In genomic region chr10:58023341-58024073, GRCh38 we compare ENCODE assay signal across 12 cellular contexts.
DNase-seq lines count a peak whose midpoint lies in the region; ATAC-seq, FAIRE-seq and TF ChIP-seq lines count a peak whose summit lies in the region.
"Had no signal": no experiment of that assay in that cellular context is flagged by ENCODE, and none has a peak within 500 bp of the region (broad histone marks: within the 10 kb centered on the region; RNA-seq: fewer than 3 reads in every experiment).

No MANE protein-coding gene starts in this region.

- H3K27me3 ChIP-seq in ACC112 (ENCODE audit: insufficient read depth, low read length) (no peaks in the 10 kb centered on the region), SJSA1 (replicated peaks) (no peaks in the 10 kb centered on the region)
- H3K27me3 ChIP-seq: neural progenitor cell had no signal

- no peak overlapping the region for H2AFZ ChIP-seq in ACC112 (ENCODE audit: low read length, unreplicated experiment)
- H2AFZ ChIP-seq: neural progenitor cell had no signal

- peak overlapping the region; percentile 5; the same call in 1 of the 2 replicates for H3K4me3 ChIP-seq in ACC112 (ENCODE audit: low read depth, low read length)
- no peak overlapping the region for H3K4me3 ChIP-seq in SJSA1
- H3K4me3 ChIP-seq: neural progenitor cell had no signal

- H3K79me2 ChIP-seq in ACC112 (ENCODE audit: control insufficient read depth, insufficient read depth, low read length, unreplicated experiment) = no peaks in the 10 kb centered on the region

- DNase-seq in H54 (ENCODE audit: insufficient read length, low spot score) (peak; percentile 51), SJSA1 (ENCODE audit: low read depth in 1 of 2, low spot score in 2 of 2) (peak; percentile 50 to 91), iris pigment epithelial cell (ENCODE audit: low read depth) (peak; percentile 88), NCI-H2171 (lab: John Stamatoyannopoulos, UW) (no peak), GM19239 (ENCODE audit: insufficient read length, low spot score) (no peak), NCI-H187 treated with DMSO at 0.1 percent for 48 hours (lab: John Stamatoyannopoulos, UW) (no peak)
- DNase-seq: activated T-cell treated with anti-CD3 and anti-CD28 coated beads, Interleukin-2, amount 50 U/mL, for 1 hour; RPMI8226 had no signal

- peak overlapping the region; percentile 89 for H3K27ac ChIP-seq in ACC112 (ENCODE audit: low read depth, low read length)
- peak overlapping the region; percentile 70 for H3K27ac ChIP-seq in SJSA1
- H3K27ac ChIP-seq: C4-2B, neural progenitor cell had no signal

- H3K4me1 ChIP-seq in ACC112 (ENCODE audit: control insufficient read depth, insufficient read depth, low read length, unreplicated experiment) (peaks cover 47% of the 10 kb centered on the region), SJSA1 (replicated peaks) (peaks cover 35% of the 10 kb centered on the region)

- peak; percentile 100 for FAIRE-seq in H54 (lab: Jason Lieb, UNC)
- no peak for FAIRE-seq in GM19239 (lab: Jason Lieb, UNC)

- no peaks in the 10 kb centered on the region for H3K9me3 ChIP-seq in SJSA1 (replicated peaks)

- H3K36me3 ChIP-seq in ACC112 (ENCODE audit: insufficient read depth, low read length) (no peaks in the 10 kb centered on the region), SJSA1 (no peaks in the 10 kb centered on the region)
- H3K36me3 ChIP-seq: neural progenitor cell had no signal

- no peak for ATAC-seq in HG03039 (IDR thresholded peaks at IDR 0.05; ENCODE audit: unreplicated experiment)

- no peak for TF ChIP-seq POLR2A in H54 (IDR thresholded peaks at IDR 0.05; ENCODE audit: low read depth, low read length)

Comparison
In these comparisons a context has a peak if more than half of its experiments do, and no peak if none do; other contexts are left out.
1. DNase-seq: peak in H54 (single experiment), SJSA1 (2 of 2) and iris pigment epithelial cell (single experiment); none in NCI-H2171 (single experiment), GM19239 (single experiment) and NCI-H187 treated with DMSO at 0.1 percent for 48 hours (single experiment).